In genomic region chr10:23171232-23171876, GRCh38 we compare ENCODE assay signal across 12 cellular contexts. TPM values are rescaled to one million over a fixed set of nuclear protein-coding genes. Genes with fewer than 3 reads are reported as not detected.
A peak's percentile ranks its signal among the peaks of the same experiment; 100 is the strongest.
DNase-seq lines count a peak whose midpoint lies in the region; ATAC-seq, FAIRE-seq and TF ChIP-seq lines count a peak whose summit lies in the region.
"Had no signal": no experiment of that assay in that cellular context is flagged by ENCODE, and none has a peak within 500 bp of the region (broad histone marks: within the 10 kb centered on the region; RNA-seq: fewer than 3 reads in every experiment).

No MANE protein-coding gene starts in this region.

- H3K36me3 Mint-ChIP-seq in activated naive CD4-positive, alpha-beta T cell treated with anti-CD3 and anti-CD28 coated beads, Interleukin-2, amount 10 ng/mL, durations not matched to agents 7 days and 5 days, result no peaks in the 10 kb centered on the region
- H3K36me3 Mint-ChIP-seq in astrocyte (ENCODE audit: low read depth, unreplicated experiment), result no peaks in the 10 kb centered on the region

- H4K20me1 ChIP-seq in astrocyte (ENCODE audit: insufficient read depth, low read length) (no peaks in the 10 kb centered on the region), hepatocyte (ENCODE audit: insufficient read depth, poor library complexity, severe bottlenecking) (no peaks in the 10 kb centered on the region)

- no peaks in the 10 kb centered on the region for H3K9me2 ChIP-seq in hepatocyte (replicated peaks; ENCODE audit: insufficient read depth)

- TF ChIP-seq POLR2A in heart left ventricle (IDR thresholded peaks at IDR 0.05), result no peak

- H3K27me3 ChIP-seq in astrocyte (ENCODE audit: insufficient read depth, low read length) (peaks cover 44% of the 10 kb centered on the region), hepatocyte (peaks cover 93% of the 10 kb centered on the region), heart left ventricle (peaks cover 36 to 79% (median 49%) of the 10 kb centered on the region in 9 donors)

- H2AFZ ChIP-seq in astrocyte (ENCODE audit: low read depth, low read length), result no peak overlapping the region
- H2AFZ ChIP-seq in hepatocyte, result no peak overlapping the region

- H3K4me3 ChIP-seq in astrocyte (ENCODE audit: insufficient read depth, low read depth, low read length) (no peak overlapping the region), hepatocyte (no peak overlapping the region), heart left ventricle (no peak overlapping the region)

- H3K4me3 Mint-ChIP-seq in activated naive CD4-positive, alpha-beta T cell treated with anti-CD3 and anti-CD28 coated beads, Interleukin-2, amount 10 ng/mL, durations not matched to agents 7 days and 5 days, result no peak overlapping the region
- H3K4me3 Mint-ChIP-seq in astrocyte (ENCODE audit: unreplicated experiment), result no peak overlapping the region

- H3K27me3 Mint-ChIP-seq in activated naive CD4-positive, alpha-beta T cell treated with anti-CD3 and anti-CD28 coated beads, Interleukin-2, amount 10 ng/mL, durations not matched to agents 7 days and 5 days, result peaks cover 60% of the 10 kb centered on the region
- peaks cover 80% of the 10 kb centered on the region for H3K27me3 Mint-ChIP-seq in astrocyte (ENCODE audit: low read depth, unreplicated experiment)

- WGBS in hepatocyte (ENCODE audit: low lambda C conversion rate, missing lambda C conversion rate), result 22% methylated on average over 26 of the region's 26 CpGs
- WGBS in heart left ventricle, 4 donors, result 8 to 11% (median 10%) methylated on average over 26 of the region's 26 CpGs

- no peak overlapping the region for H3K27ac Mint-ChIP-seq in activated naive CD4-positive, alpha-beta T cell treated with anti-CD3 and anti-CD28 coated beads, Interleukin-2, amount 10 ng/mL, durations not matched to agents 7 days and 5 days
- no peak overlapping the region for H3K27ac Mint-ChIP-seq in astrocyte (ENCODE audit: unreplicated experiment)

- no peaks in the 10 kb centered on the region for H3K9me3 ChIP-seq in astrocyte (ENCODE audit: insufficient read depth, low read depth, low read length)
- no peaks in the 10 kb centered on the region for H3K9me3 ChIP-seq in hepatocyte (ENCODE audit: low read depth)
- no peaks in the 10 kb centered on the region for H3K9me3 ChIP-seq in heart left ventricle

- FAIRE-seq in astrocyte (lab: Jason Lieb, UNC), result no peak
- FAIRE-seq in urothelium cell line (lab: Jason Lieb, UNC), result no peak

- CTCF ChIA-PET in activated naive CD4-positive, alpha-beta T cell treated with anti-CD3 and anti-CD28 coated beads, Interleukin-2, amount 10 ng/mL, durations not matched to agents 7 days and 5 days (lab: Charles Lee), result no interaction called here

- peak; percentile 40 for DNase-seq in activated naive CD4-positive, alpha-beta T cell treated with anti-CD3 and anti-CD28 coated beads, Interleukin-2, amount 10 ng/mL, durations not matched to agents 7 days and 5 days
- DNase-seq in activated naive CD4-positive, alpha-beta T cell (lab: John Stamatoyannopoulos, UW), result no peak
- peak; percentile 16 for DNase-seq in astrocyte (ENCODE audit: low read depth)
- peak; percentile 75 for DNase-seq in hepatocyte (ENCODE audit: low spot score)
- peak; percentile 70 for DNase-seq in urothelium cell line (ENCODE audit: low spot score)
- DNase-seq in heart left ventricle, result no peak
- no peak for DNase-seq in T1000 (lab: John Stamatoyannopoulos, UW)
- DNase-seq: activated CD4-positive, CD25-positive, alpha-beta regulatory T cell; amniotic stem cell; OCI-M1 had no signal

- ATAC-seq in HG03108 (IDR thresholded peaks at IDR 0.05; ENCODE audit: unreplicated experiment), result no peak
- ATAC-seq in heart left ventricle, result no peak

- H3K79me2 ChIP-seq in astrocyte (ENCODE audit: insufficient read depth, low read length) (no peaks in the 10 kb centered on the region), hepatocyte (no peaks in the 10 kb centered on the region)

- H3K4me2 ChIP-seq in astrocyte (ENCODE audit: low read length) (no peak overlapping the region), hepatocyte (no peak overlapping the region)

- no peaks in the 10 kb centered on the region for H3K36me3 ChIP-seq in astrocyte (ENCODE audit: insufficient read depth, low read length)
- no peaks in the 10 kb centered on the region for H3K36me3 ChIP-seq in hepatocyte (replicated peaks; ENCODE audit: insufficient read depth, low read depth)
- H3K36me3 ChIP-seq in heart left ventricle, result no peaks in the 10 kb centered on the region

- no peaks in the 10 kb centered on the region for H3K4me1 Mint-ChIP-seq in activated naive CD4-positive, alpha-beta T cell treated with anti-CD3 and anti-CD28 coated beads, Interleukin-2, amount 10 ng/mL, durations not matched to agents 7 days and 5 days
- no peaks in the 10 kb centered on the region for H3K4me1 Mint-ChIP-seq in astrocyte (ENCODE audit: low read depth, unreplicated experiment)

- H3K9me3 Mint-ChIP-seq in activated naive CD4-positive, alpha-beta T cell treated with anti-CD3 and anti-CD28 coated beads, Interleukin-2, amount 10 ng/mL, durations not matched to agents 7 days and 5 days, result no peaks in the 10 kb centered on the region
- H3K9me3 Mint-ChIP-seq in astrocyte (ENCODE audit: unreplicated experiment), result peaks cover 4% of the 10 kb centered on the region

- intact Hi-C loops in heart left ventricle (cut with DNase I), result loop anchor here in 1 of 10 donors (5.0 kb wide), 1 partner anchor 136 kb away; no protein-coding TSS in a partner anchor

- H3K9ac ChIP-seq in astrocyte (ENCODE audit: low read length), result no peak overlapping the region

- no peak for TF ChIP-seq CTCF in astrocyte (IDR thresholded peaks at IDR 0.05; ENCODE audit: insufficient read depth, low read depth, low read length)
- TF ChIP-seq CTCF in hepatocyte (IDR thresholded peaks at IDR 0.05; ENCODE audit: poor library complexity), result no peak
- TF ChIP-seq CTCF in heart left ventricle (IDR thresholded peaks at IDR 0.05), result no peak

- no peak overlapping the region for H3K27ac ChIP-seq in astrocyte (ENCODE audit: low read depth, low read length)
- H3K27ac ChIP-seq in hepatocyte, result no peak overlapping the region
- no peak overlapping the region for H3K27ac ChIP-seq in heart left ventricle

- H3K4me1 ChIP-seq in astrocyte (ENCODE audit: insufficient read depth, low read length), result no peaks in the 10 kb centered on the region
- peaks cover 2% of the 10 kb centered on the region for H3K4me1 ChIP-seq in hepatocyte (ENCODE audit: insufficient read depth)
- H3K4me1 ChIP-seq in heart left ventricle, result peaks cover 0 to 20% (median 0%) of the 10 kb centered on the region in 12 donors

RNA-seq across cellular contexts. Expression of gene PTF1A, which starts 20.8 kb away (rescaled TPM):
- total RNA-seq in astrocyte (not detected in 2 replicates), hepatocyte (not detected in 2 replicates), heart left ventricle (not detected)
- polyA plus RNA-seq in hepatocyte (0.28 TPM in 1 of 2 replicates, not detected in the other), heart left ventricle (not detected)
- total RNA-seq: urinary bladder had no signal
- polyA plus RNA-seq: urinary bladder had no signal

Comparison
In these comparisons a context has a peak if more than half of its experiments do, and no peak if none do; other contexts are left out.
1. DNase-seq: peak in activated naive CD4-positive, alpha-beta T cell treated with anti-CD3 and anti-CD28 coated beads, Interleukin-2, amount 10 ng/mL, durations not matched to agents 7 days and 5 days (single experiment), astrocyte (single experiment), hepatocyte (single experiment) and urothelium cell line (single experiment); none in activated naive CD4-positive, alpha-beta T cell (0 of 4), heart left ventricle (0 of 5) and T1000 (single experiment).